Comparison of ENCODE assay signal across 20 cellular contexts in genomic region chr16:88385831-88386815, GRCh38. TPM values are rescaled to one million over a fixed set of nuclear protein-coding genes. Genes with fewer than 3 reads are reported as not detected.
DNase-seq lines count a peak whose midpoint lies in the region; ATAC-seq and TF ChIP-seq lines count a peak whose summit lies in the region.
"Had no signal": no experiment of that assay in that cellular context is flagged by ENCODE, and none has a peak within 500 bp of the region (broad histone marks: within the 10 kb centered on the region; RNA-seq: fewer than 3 reads in every experiment).

No MANE protein-coding gene starts in this region.

- POLR2A ChIA-PET in MCF 10A (lab: Yijun Ruan, JAX), result no interaction called here

- BruUV-seq in MCF 10A (replicated peaks; lab: Mats Ljungman, UMichigan), result no TSS peak

- CTCF ChIA-PET in MCF 10A (lab: Yijun Ruan, JAX), result no interaction called here

- H3K4me3 ChIP-seq in breast epithelium (no peak overlapping the region), lower lobe of right lung (no peak overlapping the region), spleen (no peak overlapping the region), lower leg skin (ENCODE audit: low read depth, poor library complexity, severe bottlenecking) (no peak overlapping the region)
- H3K4me3 ChIP-seq: BLaER1 treated with 17β-estradiol and CSF1 and Interleukin-3, amounts not matched to agents 10 nM and 100 nM; GM12878; GM23338; SJCRH30 had no signal

- no peak overlapping the region for H3K27ac Mint-ChIP-seq in MCF 10A (ENCODE audit: low read depth, unreplicated experiment)
- peak overlapping the region; percentile 65 for H3K27ac Mint-ChIP-seq in chondrocyte (ENCODE audit: unreplicated experiment)
- H3K27ac Mint-ChIP-seq: GM23338 had no signal

- H3K9me3 Mint-ChIP-seq in MCF 10A (ENCODE audit: unreplicated experiment) (no peaks in the 10 kb centered on the region), chondrocyte (ENCODE audit: low read depth) (no peaks in the 10 kb centered on the region)
- H3K9me3 Mint-ChIP-seq: GM23338 had no signal

- DNase-seq in breast epithelium (ENCODE audit: low spot score in 2 of 2), result no peak
- no peak for DNase-seq in MCF 10A (ENCODE audit: unreplicated experiment)
- peak; percentile 77 for DNase-seq in chondrocyte (ENCODE audit: low spot score)
- peak; percentile 36 for DNase-seq in lower lobe of right lung
- peak; percentile 33 for DNase-seq in spleen
- no peak for DNase-seq in lower leg skin (ENCODE audit: low spot score in 2 of 2)
- DNase-seq in NCI-H1092 (lab: John Stamatoyannopoulos, UW), result no peak
- DNase-seq: GDM1, KG1, NCI-H146, NCI-H2081, NCI-H510A, NCI-H774, RPMI8226, SJCRH30 had no signal

- TF ChIP-seq CTCF in breast epithelium (IDR thresholded peaks at IDR 0.05) (no peak), MCF 10A (IDR thresholded peaks at IDR 0.05; ENCODE audit: unreplicated experiment) (no peak), chondrocyte (IDR thresholded peaks at IDR 0.05) (no peak), lower lobe of right lung (IDR thresholded peaks at IDR 0.05) (no peak), spleen (IDR thresholded peaks at IDR 0.05 in 8 of 11, conservative IDR thresholded peaks at IDR 0.05 in 3 of 11) (no peak), lower leg skin (IDR thresholded peaks at IDR 0.05) (no peak)

- no peak for TF ChIP-seq POLR2A in breast epithelium (IDR thresholded peaks at IDR 0.05)
- TF ChIP-seq POLR2A in spleen (IDR thresholded peaks at IDR 0.05), result no peak
- TF ChIP-seq POLR2A in lower leg skin (IDR thresholded peaks at IDR 0.05), result no peak

- no peaks in the 10 kb centered on the region for H3K9me3 ChIP-seq in breast epithelium
- H3K9me3 ChIP-seq in lower lobe of right lung, result no peaks in the 10 kb centered on the region
- no peaks in the 10 kb centered on the region for H3K9me3 ChIP-seq in spleen
- H3K9me3 ChIP-seq: BLaER1 treated with 17β-estradiol and CSF1 and Interleukin-3, amounts not matched to agents 10 nM and 100 nM; SJCRH30 had no signal

- H3K4me3 Mint-ChIP-seq in MCF 10A (ENCODE audit: unreplicated experiment) (no peak overlapping the region), chondrocyte (ENCODE audit: unreplicated experiment) (no peak overlapping the region)
- H3K4me3 Mint-ChIP-seq: GM23338 had no signal

- peak overlapping the region; percentile 96 for H3K27ac ChIP-seq in breast epithelium
- H3K27ac ChIP-seq in lower lobe of right lung, result no peak overlapping the region
- H3K27ac ChIP-seq in spleen, result no peak overlapping the region
- H3K27ac ChIP-seq: 22Rv1; BLaER1 treated with 17β-estradiol and CSF1 and Interleukin-3, amounts not matched to agents 10 nM and 100 nM; SJCRH30 had no signal

- peaks cover 3 to 15% of the 10 kb centered on the region in 2 donors for H3K4me1 ChIP-seq in breast epithelium
- peaks cover 20% of the 10 kb centered on the region for H3K4me1 ChIP-seq in lower lobe of right lung
- peaks cover 7 to 18% (median 13%) of the 10 kb centered on the region in 6 donors for H3K4me1 ChIP-seq in spleen
- H3K4me1 ChIP-seq: SJCRH30 had no signal

- H3K27me3 Mint-ChIP-seq in MCF 10A (ENCODE audit: insufficient read depth, unreplicated experiment) (peaks cover 24% of the 10 kb centered on the region), chondrocyte (ENCODE audit: low read depth) (no peaks in the 10 kb centered on the region)

- no peaks in the 10 kb centered on the region for H3K27me3 ChIP-seq in breast epithelium
- H3K27me3 ChIP-seq in lower lobe of right lung (ENCODE audit: low read depth), result peaks cover 37% of the 10 kb centered on the region
- peaks cover 0 to 96% (median 30%) of the 10 kb centered on the region in 7 donors for H3K27me3 ChIP-seq in spleen (replicated peaks in 1 of 7)
- H3K27me3 ChIP-seq: SJCRH30 had no signal

- intact Hi-C loops in breast epithelium (cut with DNase I; ENCODE audit: low total_unique reads), result no loop called here
- intact Hi-C loops in MCF 10A (cut with micrococcal nuclease), result no loop called here
- intact Hi-C loops in lower lobe of right lung (cut with DNase I), result no loop called here
- intact Hi-C loops in spleen (cut with DNase I; ENCODE audit: low total_unique reads), result no loop called here
- intact Hi-C loops in lower leg skin (cut with DNase I; ENCODE audit: low total_unique reads), result no loop called here

- H3K4me1 Mint-ChIP-seq in MCF 10A (ENCODE audit: insufficient read depth, unreplicated experiment) (no peaks in the 10 kb centered on the region), chondrocyte (ENCODE audit: low read depth) (peaks cover 63% of the 10 kb centered on the region)

- ATAC-seq in lower lobe of right lung, result no peak
- no peak for ATAC-seq in GM19452 (IDR thresholded peaks at IDR 0.05; ENCODE audit: unreplicated experiment)
- ATAC-seq: GM12878, GM23338 had no signal

- H3K36me3 ChIP-seq in breast epithelium, result no peaks in the 10 kb centered on the region
- H3K36me3 ChIP-seq in lower lobe of right lung, result no peaks in the 10 kb centered on the region
- no peaks in the 10 kb centered on the region for H3K36me3 ChIP-seq in spleen
- H3K36me3 ChIP-seq: BLaER1 treated with 17β-estradiol and CSF1 and Interleukin-3, amounts not matched to agents 10 nM and 100 nM; SJCRH30 had no signal

- 88 to 94% (median 90%) methylated on average over 31 of the region's 31 CpGs for WGBS in spleen, 5 donors
- 88 to 91% methylated on average over 31 of the region's 31 CpGs for WGBS in lower leg skin, 2 donors

- H3K36me3 Mint-ChIP-seq in MCF 10A (ENCODE audit: insufficient read depth, unreplicated experiment) (peaks cover 6% of the 10 kb centered on the region), chondrocyte (ENCODE audit: low read depth) (peaks cover 9% of the 10 kb centered on the region)

RNA-seq across cellular contexts. Expression of gene ZNF469, which starts 3.4 kb away (rescaled TPM):
- total RNA-seq in breast epithelium (1 to 10 TPM in 1 of 3 donors, under 1 TPM in 2; 0.80 to 1.5 (median 0.98) TPM), MCF 10A (2022) (not detected in 2 replicates), chondrocyte (19.0 to 62.8 TPM (median 60.5 TPM) in 3 replicates), lower lobe of right lung (2.0 TPM), spleen (1 to 10 TPM; 2.4 to 8.0 (median 4.0) TPM), lower leg skin (under 1 TPM; 0.17 to 0.49 (median 0.40) TPM)
- polyA plus RNA-seq in spleen, result under 1 TPM; 0.27 to 0.96 (median 0.35) TPM
- total RNA-seq: SJCRH30 had no signal

Comparison
In these comparisons a context has a peak if more than half of its experiments do, and no peak if none do; other contexts are left out.
1. DNase-seq: peak in chondrocyte (single experiment), lower lobe of right lung (single experiment) and spleen (single experiment); none in breast epithelium (0 of 2), MCF 10A (single experiment), lower leg skin (0 of 2) and NCI-H1092 (single experiment).
2. H3K27ac ChIP-seq: peak in breast epithelium (2 of 2); none in lower lobe of right lung (single experiment) and spleen (0 of 8).